In genomic region chr11:14258177-14258935, GRCh38 we compare ENCODE assay signal across 13 cellular contexts.
DNase-seq lines count a peak whose midpoint lies in the region; ATAC-seq and TF ChIP-seq lines count a peak whose summit lies in the region.
"Had no signal": no experiment of that assay in that cellular context is flagged by ENCODE, and none has a peak within 500 bp of the region (broad histone marks: within the 10 kb centered on the region; RNA-seq: fewer than 3 reads in every experiment).

No MANE protein-coding gene starts in this region.

- H3K36me3 ChIP-seq in mesendoderm (ENCODE audit: control insufficient read depth, insufficient read depth, low read length), result no peaks in the 10 kb centered on the region
- H3K36me3 ChIP-seq in HAP-1 (replicated peaks), result no peaks in the 10 kb centered on the region
- H3K36me3 ChIP-seq: SJSA1 had no signal

- H3K56ac ChIP-seq in mesendoderm (ENCODE audit: low read length), result no peak overlapping the region

- TF ChIP-seq CTCF in choroid plexus epithelial cell (conservative IDR thresholded peaks at IDR 0.05; ENCODE audit: low read depth, low read length) (no peak), GM20000 (IDR thresholded peaks at IDR 0.05; ENCODE audit: extremely low read depth, missing control alignments) (no peak)

- no peak overlapping the region for H3K23ac ChIP-seq in mesendoderm (ENCODE audit: low read length)

- no peak overlapping the region for H3K4me2 ChIP-seq in mesendoderm (ENCODE audit: low read length)

- no peaks in the 10 kb centered on the region for H3K79me2 ChIP-seq in mesendoderm (ENCODE audit: control insufficient read depth, insufficient read depth, low read length)

- DNase-seq in ELR (ENCODE audit: low read depth), result peak; percentile 78
- peak; percentile 10 for DNase-seq in MV-4-11 (lab: John Stamatoyannopoulos, UW)
- DNase-seq in choroid plexus epithelial cell (ENCODE audit: low read depth), result peak; percentile 70
- DNase-seq in mesendoderm, result peak; percentile 56
- no peak for DNase-seq in GM20000 (ENCODE audit: low spot score)
- DNase-seq in NCI-H1694 (lab: John Stamatoyannopoulos, UW), result no peak
- DNase-seq in HAP-1 (ENCODE audit: low spot score in 2 of 2), result no peak
- DNase-seq: activated CD4-positive, alpha-beta memory T cell treated with anti-CD3 and anti-CD28 coated beads for 36 hours; aorta; NCI-H1694 treated with DMSO at 0.1 percent for 48 hours; stimulated activated naive B cell treated with anti-CD40 and anti-IgM and Interleukin-4, amounts not matched to agents 10 μg/mL and 1 μg/mL and 100 μg/mL, for 72 hours had no signal

- no peak overlapping the region for H2BK5ac ChIP-seq in mesendoderm (ENCODE audit: low read length)

- H3K9me3 ChIP-seq in HAP-1, result no peaks in the 10 kb centered on the region
- H3K9me3 ChIP-seq: SJSA1 had no signal

- H3K9ac ChIP-seq in mesendoderm (ENCODE audit: low read length), result no peak overlapping the region

- H3K4ac ChIP-seq in mesendoderm (ENCODE audit: low read depth, low read length), result no peak overlapping the region

- no CpG with 5 or more reads among the region's 6 CpGs for WGBS in mesendoderm (ENCODE audit: extremely low coverage, insufficient coverage, low lambda C conversion rate)

- H2BK15ac ChIP-seq in mesendoderm (replicated peaks; ENCODE audit: low read depth), result no peak overlapping the region

- H4K8ac ChIP-seq in mesendoderm (ENCODE audit: low read depth, low read length), result no peak overlapping the region

- no peak for ATAC-seq in HG02852 (IDR thresholded peaks at IDR 0.05; ENCODE audit: unreplicated experiment)

- no peak overlapping the region for H2AK5ac ChIP-seq in mesendoderm (ENCODE audit: low read length)

- no peak overlapping the region for H2BK120ac ChIP-seq in mesendoderm (ENCODE audit: low read depth, low read length)

- H3K4me1 ChIP-seq in mesendoderm (ENCODE audit: control insufficient read depth, low read depth, low read length), result no peaks in the 10 kb centered on the region
- H3K4me1 ChIP-seq in HAP-1, result no peaks in the 10 kb centered on the region
- H3K4me1 ChIP-seq: SJSA1 had no signal

- no peaks in the 10 kb centered on the region for H3K27me3 ChIP-seq in mesendoderm (ENCODE audit: insufficient read depth, low read length, poor library complexity)
- H3K27me3 ChIP-seq in HAP-1 (ENCODE audit: low read depth), result peaks cover 3% of the 10 kb centered on the region; the same call in 1 of the 2 replicates
- H3K27me3 ChIP-seq: SJSA1 had no signal

- H4K5ac ChIP-seq in mesendoderm (ENCODE audit: low read length), result no peak overlapping the region

- no peaks in the 10 kb centered on the region for H3K79me1 ChIP-seq in mesendoderm (ENCODE audit: low read length)

- no peak overlapping the region for H3K4me3 ChIP-seq in choroid plexus epithelial cell (ENCODE audit: low read depth, low read length)
- no peak overlapping the region for H3K4me3 ChIP-seq in mesendoderm (ENCODE audit: low read length)
- H3K4me3 ChIP-seq in HAP-1, result no peak overlapping the region
- H3K4me3 ChIP-seq: SJSA1 had no signal

- H3K27ac ChIP-seq in mesendoderm (ENCODE audit: low read depth, low read length), result no peak overlapping the region
- H3K27ac ChIP-seq: SJSA1 had no signal

- in situ Hi-C loops in HAP-1 (cut with MboI; ENCODE audit: low sequenced_read_pairs), result no loop called here

- no peak overlapping the region for H3K18ac ChIP-seq in mesendoderm (ENCODE audit: low read length)

Comparison
In these comparisons a context has a peak if more than half of its experiments do, and no peak if none do; other contexts are left out.
1. DNase-seq: peak in ELR (single experiment), MV-4-11 (single experiment), choroid plexus epithelial cell (single experiment) and mesendoderm (single experiment); none in GM20000 (single experiment), NCI-H1694 (single experiment) and HAP-1 (0 of 2).